ENCODE assay signal across 21 cellular contexts in the genomic region with DNA sequence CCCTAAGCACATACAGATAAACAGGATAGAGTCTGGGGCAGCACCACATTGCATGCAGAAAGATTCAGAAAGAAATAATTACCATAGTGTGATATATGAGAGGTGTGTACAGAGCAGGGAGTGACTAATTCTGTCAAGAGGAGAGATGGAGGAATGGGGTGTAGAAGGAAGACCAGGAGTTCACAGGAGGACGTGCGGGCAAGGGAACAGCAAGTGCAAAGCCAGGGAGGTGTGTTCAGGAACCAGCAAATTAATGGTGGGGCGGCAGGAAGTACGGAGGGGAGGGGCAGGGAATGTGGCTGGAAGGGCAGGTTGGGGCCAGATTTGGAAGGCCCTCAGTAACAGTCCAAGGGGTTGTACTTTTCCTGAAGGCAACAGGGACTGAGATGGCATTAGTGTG. TPM values are rescaled to one million over a fixed set of nuclear protein-coding genes. Genes with fewer than 3 reads are reported as not detected.
DNase-seq lines count a peak whose midpoint lies in the region; ATAC-seq, FAIRE-seq and TF ChIP-seq lines count a peak whose summit lies in the region.
"Had no signal": no experiment of that assay in that cellular context is flagged by ENCODE, and none has a peak within 500 bp of the region (broad histone marks: within the 10 kb centered on the region; RNA-seq: fewer than 3 reads in every experiment).

No MANE protein-coding gene starts in this region.

- H2BK5ac ChIP-seq in IMR-90 (ENCODE audit: low read depth, low read length, poor library complexity, severe bottlenecking): no peak overlapping the region

- no TSS peak for BruUV-seq in IMR-90 (replicated peaks; lab: Mats Ljungman, UMichigan)

- no peak overlapping the region for H3K56ac ChIP-seq in IMR-90 (ENCODE audit: extremely low read depth, insufficient read depth, low read length)

- H3K4me2 ChIP-seq in A549: no peak overlapping the region
- H3K4me2 ChIP-seq in IMR-90 (ENCODE audit: low read depth, low read length): no peak overlapping the region
- peak overlapping the region; percentile 49 for H3K4me2 ChIP-seq in keratinocyte (ENCODE audit: control insufficient read depth, extremely low read depth, insufficient read depth, low read depth, low read length)
- H3K4me2 ChIP-seq: KMS-11, PC-9 had no signal

- H3K4me3 Mint-ChIP-seq in endodermal cell: no peak overlapping the region
- H3K4me3 Mint-ChIP-seq: CD8-positive, alpha-beta memory T cell had no signal

- no peak overlapping the region for H3K4ac ChIP-seq in IMR-90 (ENCODE audit: low read depth, low read length)

- H4K91ac ChIP-seq in IMR-90 (ENCODE audit: insufficient read depth, low read depth, low read length): no peak overlapping the region

- no peak for TF ChIP-seq RAD21 in A549 (conservative IDR thresholded peaks at IDR 0.05 in 1 of 2, IDR thresholded peaks at IDR 0.05 in 1 of 2)
- no peak for TF ChIP-seq RAD21 in IMR-90 (IDR thresholded peaks at IDR 0.05; ENCODE audit: low read length)

- TF ChIP-seq POLR2A in A549 (IDR thresholded peaks at IDR 0.05; ENCODE audit: low read length): no peak
- no peak for TF ChIP-seq POLR2A in IMR-90 (IDR thresholded peaks at IDR 0.05; ENCODE audit: low read depth, low read length)

- no peaks in the 10 kb centered on the region for H3K79me1 ChIP-seq in IMR-90 (ENCODE audit: low read depth in 1 of 2, low read length in 2 of 2)

- peak; percentile 54 to 68 for ATAC-seq in A549
- ATAC-seq in IMR-90 (ENCODE audit: low read depth): no peak

- no peak overlapping the region for H3K14ac ChIP-seq in IMR-90 (replicated peaks; ENCODE audit: low read depth, low read length)

- no peak overlapping the region for H4K5ac ChIP-seq in IMR-90 (ENCODE audit: low read depth, low read length)

- no peak overlapping the region for H3K23ac ChIP-seq in IMR-90 (ENCODE audit: low read depth, low read length)

- no peaks in the 10 kb centered on the region for H3K79me2 ChIP-seq in keratinocyte (ENCODE audit: control insufficient read depth, insufficient read depth, low read length)

- H3K9me3 Mint-ChIP-seq in endodermal cell: no peaks in the 10 kb centered on the region
- H3K9me3 Mint-ChIP-seq: CD8-positive, alpha-beta memory T cell had no signal

- FAIRE-seq in A549 (lab: Jason Lieb, UNC) (no peak), keratinocyte (lab: Jason Lieb, UNC) (peak; percentile 84)
- FAIRE-seq: GM12892, GM18507 had no signal

- H2AFZ ChIP-seq in IMR-90 (replicated peaks; ENCODE audit: low read length, poor library complexity) (peak overlapping the region; percentile 62), keratinocyte (ENCODE audit: control insufficient read depth, low read length) (peak overlapping the region; percentile 66)
- H2AFZ ChIP-seq: PC-9 had no signal

- H3K27me3 ChIP-seq in IMR-90 (ENCODE audit: control insufficient read depth, insufficient read depth, low read length) (peaks cover 5% of the 10 kb centered on the region; the same call in 1 of the 2 replicates), endodermal cell (ENCODE audit: control insufficient read depth, insufficient read depth, low read length, poor library complexity, severe bottlenecking) (peaks cover 26% of the 10 kb centered on the region), keratinocyte (ENCODE audit: control insufficient read depth, extremely low read depth, insufficient read depth, low read length) (no peaks in the 10 kb centered on the region)

- no peaks in the 10 kb centered on the region for H3K4me1 ChIP-seq in A549
- 0 out of 2 replicates have a peak, but pooled peaks cover 2% of the 10 kb centered on the region for H3K4me1 ChIP-seq in IMR-90 (ENCODE audit: control insufficient read depth, insufficient read depth, low read length)
- no peaks in the 10 kb centered on the region for H3K4me1 ChIP-seq in endodermal cell (ENCODE audit: control insufficient read depth, insufficient read depth, low read length)
- H3K4me1 ChIP-seq in keratinocyte (ENCODE audit: control insufficient read depth, extremely low read depth, insufficient read depth, low read length): peaks cover 11% of the 10 kb centered on the region
- H3K4me1 ChIP-seq: SJCRH30 had no signal

- no peak overlapping the region for H4K8ac ChIP-seq in IMR-90 (ENCODE audit: low read depth in 2 of 2, low read length in 2 of 2)

- TF ChIP-seq CTCF in A549 (IDR thresholded peaks at IDR 0.05) (no peak), IMR-90 (conservative IDR thresholded peaks at IDR 0.05; ENCODE audit: low read depth, low read length) (no peak), endodermal cell (conservative IDR thresholded peaks at IDR 0.05) (no peak), keratinocyte (optimal IDR thresholded peaks at IDR 0.05 in 1 of 3, IDR thresholded peaks at IDR 0.05 in 1 of 3, conservative IDR thresholded peaks at IDR 0.05 in 1 of 3; ENCODE audit: extremely low read depth in 1 of 3, insufficient read depth in 2 of 3, low read length in 3 of 3) (no peak)

- H2BK15ac ChIP-seq in IMR-90 (ENCODE audit: low read depth, low read length): no peak overlapping the region

- dilution Hi-C loops in IMR-90 (cut with HindIII; ENCODE audit: low sequenced_read_pairs, unreplicated experiment) (no loop called here), keratinocyte (cut with MboI; ENCODE audit: extremely low pct_ligation_motif_present, low sequenced_read_pairs) (no loop called here)

- H3K36me3 Mint-ChIP-seq in endodermal cell (ENCODE audit: low read depth): no peaks in the 10 kb centered on the region
- H3K36me3 Mint-ChIP-seq: CD8-positive, alpha-beta memory T cell had no signal

- H4K20me1 ChIP-seq in IMR-90 (ENCODE audit: insufficient read depth, low read length) (no peaks in the 10 kb centered on the region; the same call in 1 of the 2 replicates), keratinocyte (ENCODE audit: control insufficient read depth, extremely low read depth, insufficient read depth, low read length) (no peaks in the 10 kb centered on the region)

- POLR2A ChIA-PET in A549 (lab: Yijun Ruan, JAX): no interaction called here
- POLR2A ChIA-PET in IMR-90 (lab: Charles Lee; ENCODE audit: unreplicated experiment): no interaction called here

- in situ Hi-C loops in IMR-90 (cut with MboI; ENCODE audit: low sequenced_read_pairs): no loop called here

- H3K27me3 Mint-ChIP-seq in endodermal cell (ENCODE audit: insufficient read depth): peaks cover 28% of the 10 kb centered on the region

- no peak overlapping the region for H2BK120ac ChIP-seq in IMR-90 (ENCODE audit: low read depth, low read length)

- H3K36me3 ChIP-seq in IMR-90 (ENCODE audit: control insufficient read depth, insufficient read depth, low read length): no peaks in the 10 kb centered on the region
- no peaks in the 10 kb centered on the region for H3K36me3 ChIP-seq in endodermal cell (ENCODE audit: control insufficient read depth, insufficient read depth, low read length)
- H3K36me3 ChIP-seq in keratinocyte (ENCODE audit: control insufficient read depth in 2 of 2, extremely low read depth in 1 of 2, insufficient read depth in 2 of 2, low read length in 2 of 2): no peaks in the 10 kb centered on the region
- H3K36me3 ChIP-seq: SJCRH30 had no signal

- H2BK20ac ChIP-seq in IMR-90 (ENCODE audit: low read depth, low read length): no peak overlapping the region

- H2AK9ac ChIP-seq in IMR-90 (replicated peaks; ENCODE audit: low read depth, low read length, poor library complexity): peak overlapping the region; percentile 33

- H3K27ac ChIP-seq in A549: no peak overlapping the region
- no peak overlapping the region for H3K27ac ChIP-seq in IMR-90 (ENCODE audit: insufficient read depth, low read length)
- H3K27ac ChIP-seq in endodermal cell (ENCODE audit: low read depth, low read length): no peak overlapping the region
- H3K27ac ChIP-seq in keratinocyte (ENCODE audit: control insufficient read depth, insufficient read depth, low read length): no peak overlapping the region
- H3K27ac ChIP-seq: KMS-11, PC-9, SJCRH30 had no signal

- intact Hi-C loops in IMR-90 (cut with micrococcal nuclease): no loop called here

- H3K18ac ChIP-seq in IMR-90 (ENCODE audit: low read depth, low read length): no peak overlapping the region

- no peak overlapping the region for H2AK5ac ChIP-seq in IMR-90 (ENCODE audit: low read depth, low read length)

- DNase-seq in A549 (ENCODE audit: low read depth in 1 of 2, low spot score in 1 of 2) (no peak), IMR-90 (no peak), endodermal cell (peak; percentile 17), keratinocyte (ENCODE audit: low read depth, low spot score) (no peak), NCI-H2081 (lab: John Stamatoyannopoulos, UW) (no peak), glomerular visceral epithelial cell (ENCODE audit: extremely low spot score) (no peak), cerebellar nuclear complex (lab: John Stamatoyannopoulos, UW) (no peak)
- no peak for DNase-seq in activated CD8-positive, alpha-beta memory T cell treated with anti-CD3 and anti-CD28 coated beads for 24 hours
- DNase-seq: C1 segment of cervical spinal cord; CD8-positive, alpha-beta memory T cell; DMS79; H7; NCI-H1417; NCI-H187 treated with DMSO at 0.1 percent for 48 hours; NCI-H226; NCI-H524 treated with DMSO at 0.1 percent for 48 hours; PC-9; SJCRH30 had no signal

- 58% methylated on average over 4 of the region's 4 CpGs for WGBS in A549 (ENCODE audit: missing lambda C conversion rate)
- WGBS in IMR-90 (ENCODE audit: extremely low coverage in 2 of 2, insufficient read length in 1 of 2), 2 experiments: 57% methylated on average over 4 of the region's 4 CpGs; no CpG with 5 or more reads in 1 of the 2 experiments
- WGBS in endodermal cell (ENCODE audit: insufficient coverage in 1 of 2, insufficient read length in 1 of 2), 2 experiments: 72 to 79% methylated on average over 4 of the region's 4 CpGs

- H3K4me3 ChIP-seq in A549: no peak overlapping the region
- no peak overlapping the region for H3K4me3 ChIP-seq in IMR-90 (ENCODE audit: insufficient read depth, low read depth, low read length)
- no peak overlapping the region for H3K4me3 ChIP-seq in endodermal cell (ENCODE audit: low read length)
- H3K4me3 ChIP-seq in keratinocyte (ENCODE audit: control insufficient read depth in 2 of 3, extremely low read depth in 1 of 3, insufficient read depth in 2 of 3, low read depth in 1 of 3, low read length in 3 of 3): no peak overlapping the region
- H3K4me3 ChIP-seq: PC-9, SJCRH30 had no signal

- H3K27ac Mint-ChIP-seq in endodermal cell: no peak overlapping the region
- H3K27ac Mint-ChIP-seq: CD8-positive, alpha-beta memory T cell had no signal

- H3K4me1 Mint-ChIP-seq in endodermal cell: no peaks in the 10 kb centered on the region
- H3K4me1 Mint-ChIP-seq: CD8-positive, alpha-beta memory T cell had no signal

- H3K9me1 ChIP-seq in IMR-90 (ENCODE audit: insufficient read depth, low read length): no peaks in the 10 kb centered on the region
- no peaks in the 10 kb centered on the region for H3K9me1 ChIP-seq in keratinocyte (ENCODE audit: control insufficient read depth, extremely low read depth, insufficient read depth, low read length)

- no peak overlapping the region for H3K9ac ChIP-seq in IMR-90 (ENCODE audit: low read depth, low read length)
- no peak overlapping the region for H3K9ac ChIP-seq in endodermal cell (ENCODE audit: extremely low read depth, low read length, poor library complexity, severe bottlenecking)
- no peak overlapping the region for H3K9ac ChIP-seq in keratinocyte (ENCODE audit: control insufficient read depth, extremely low read depth, insufficient read depth, low read length)
- H3K9ac ChIP-seq: KMS-11 had no signal

- no peak for TF ChIP-seq EP300 in A549 (IDR thresholded peaks at IDR 0.05)

- CTCF ChIA-PET in A549 (lab: Yijun Ruan, JAX) (interaction anchor here (1.2 to 1.6 kb wide), 2 partner anchors 9 to 18 kb away, joined by 3 to 4 read pairs; no protein-coding TSS in a partner anchor), IMR-90 (lab: Yijun Ruan, JAX) (no interaction called here)

- H3K9me3 ChIP-seq in A549 (no peaks in the 10 kb centered on the region), IMR-90 (ENCODE audit: control insufficient read depth, insufficient read depth, low read length) (no peaks in the 10 kb centered on the region), endodermal cell (ENCODE audit: control insufficient read depth, low read length) (no peaks in the 10 kb centered on the region), keratinocyte (ENCODE audit: control insufficient read depth, low read depth, low read length) (no peaks in the 10 kb centered on the region)
- H3K9me3 ChIP-seq: SJCRH30 had no signal

RNA-seq across cellular contexts. Expression of gene EGR1, which starts 17.4 kb away (rescaled TPM):
- polyA plus RNA-seq in A549 (2011; rRNA removed): 49.3 and 63.5 TPM in 2 replicates
- 40.6 and 61.3 TPM in 2 replicates for polyA plus RNA-seq in A549 (2012; cell fraction: cytosol; rRNA removed)
- polyA plus RNA-seq in A549 (2012; cell fraction: nucleus; rRNA removed): 93.6 and 109 TPM in 2 replicates
- polyA plus RNA-seq in A549 (2017; fragmentation: RNase III; extraction: RNeasy Plus Mini Kit Qiagen cat#74134 plus additional on column Dnase treatment): 0.45 to 0.59 TPM (median 0.49 TPM) in 3 replicates
- 19.7 and 32.3 TPM in 2 replicates for polyA minus RNA-seq in A549 (2011; rRNA and poly(A)+ RNA removed)
- 2.9 and 5.8 TPM in 2 replicates for total RNA-seq in IMR-90 (2012; rRNA removed)
- 104 and 180 TPM in 2 replicates for polyA plus RNA-seq in IMR-90 (2012; rRNA removed)
- polyA plus RNA-seq in IMR-90 (2012; cell fraction: cytosol; rRNA removed): 91.6 and 286 TPM in 2 replicates
- 363 and 477 TPM in 2 replicates for polyA plus RNA-seq in IMR-90 (2012; cell fraction: nucleus; rRNA removed; ENCODE audit: low replicate concordance)
- 10 to 100 TPM in 1 of 2 donors, 1 to 10 TPM in 1; 9.9 to 14.2 TPM for total RNA-seq in endodermal cell
- polyA plus RNA-seq in endodermal cell (2013, experiment 1 of 2): 10.7 TPM
- polyA plus RNA-seq in endodermal cell (2013, experiment 2 of 2): 13.1 TPM
- polyA plus RNA-seq in keratinocyte: 2.8 to 7.0 TPM (median 5.6 TPM) in 3 replicates
- polyA plus RNA-seq in keratinocyte (2011; ENCODE audit: low read depth): 97.2 TPM
- 10.2 and 11.2 TPM in 2 replicates for polyA plus RNA-seq in keratinocyte (2011; cell fraction: cytosol; rRNA removed)
- 24.6 and 29.8 TPM in 2 replicates for polyA plus RNA-seq in keratinocyte (2011; cell fraction: nucleus; rRNA removed)
- polyA plus RNA-seq in keratinocyte (2012; ENCODE audit: low replicate concordance): 9.1 and 116 TPM in 2 replicates
- polyA minus RNA-seq in keratinocyte: 6.4 to 11.1 TPM (median 9.3 TPM) in 3 replicates
- 15.0 TPM for polyA minus RNA-seq in keratinocyte (2011; cell fraction: cytosol; rRNA and poly(A)+ RNA removed)
- 9.7 and 12.6 TPM in 2 replicates for polyA minus RNA-seq in keratinocyte (2011; cell fraction: nucleus; rRNA and poly(A)+ RNA removed)

RNA-seq across cellular contexts. Expression of gene REEP2, which starts 43.8 kb away (rescaled TPM):
- polyA plus RNA-seq in A549 (2011; rRNA removed) (4.6 and 9.3 TPM in 2 replicates), A549 (2017; fragmentation: RNase III; extraction: RNeasy Plus Mini Kit Qiagen cat#74134 plus additional on column Dnase treatment) (5.0 to 6.1 TPM (median 5.1 TPM) in 3 replicates), IMR-90 (2012; rRNA removed) (17.0 and 17.1 TPM in 2 replicates), keratinocyte (0.19 to 0.41 TPM (median 0.35 TPM) in 3 replicates)
- 2.9 and 4.0 TPM in 2 replicates for polyA plus RNA-seq in A549 (2012; cell fraction: cytosol; rRNA removed)
- polyA plus RNA-seq in A549 (2012; cell fraction: nucleus; rRNA removed): 5.3 and 6.5 TPM in 2 replicates
- polyA minus RNA-seq in A549 (2011; rRNA and poly(A)+ RNA removed): 7.4 and 7.6 TPM in 2 replicates
- total RNA-seq in IMR-90 (2012; rRNA removed) (12.4 and 20.3 TPM in 2 replicates), endodermal cell (10 to 100 TPM; 17.7 to 26.9 TPM)
- polyA plus RNA-seq in IMR-90 (2012; cell fraction: cytosol; rRNA removed): 16.8 and 19.5 TPM in 2 replicates
- 50.9 and 55.6 TPM in 2 replicates for polyA plus RNA-seq in IMR-90 (2012; cell fraction: nucleus; rRNA removed; ENCODE audit: low replicate concordance)
- polyA plus RNA-seq in endodermal cell (2013, experiment 1 of 2): 46.3 TPM
- 43.3 TPM for polyA plus RNA-seq in endodermal cell (2013, experiment 2 of 2)
- not detected for polyA plus RNA-seq in keratinocyte (2011; ENCODE audit: low read depth)
- 0.21 and 0.35 TPM in 2 replicates for polyA plus RNA-seq in keratinocyte (2011; cell fraction: cytosol; rRNA removed)
- 0.23 and 0.29 TPM in 2 replicates for polyA plus RNA-seq in keratinocyte (2011; cell fraction: nucleus; rRNA removed)
- polyA plus RNA-seq in keratinocyte (2012; ENCODE audit: low replicate concordance): 0.27 and 0.69 TPM in 2 replicates
- polyA minus RNA-seq in keratinocyte: 7.4 TPM in 1 of 3 replicates, not detected in the others
- 0.96 TPM for polyA minus RNA-seq in keratinocyte (2011; cell fraction: cytosol; rRNA and poly(A)+ RNA removed)
- not detected in 2 replicates for polyA minus RNA-seq in keratinocyte (2011; cell fraction: nucleus; rRNA and poly(A)+ RNA removed)
